8 cellular contexts compared by ENCODE assay signal in the genomic region with DNA sequence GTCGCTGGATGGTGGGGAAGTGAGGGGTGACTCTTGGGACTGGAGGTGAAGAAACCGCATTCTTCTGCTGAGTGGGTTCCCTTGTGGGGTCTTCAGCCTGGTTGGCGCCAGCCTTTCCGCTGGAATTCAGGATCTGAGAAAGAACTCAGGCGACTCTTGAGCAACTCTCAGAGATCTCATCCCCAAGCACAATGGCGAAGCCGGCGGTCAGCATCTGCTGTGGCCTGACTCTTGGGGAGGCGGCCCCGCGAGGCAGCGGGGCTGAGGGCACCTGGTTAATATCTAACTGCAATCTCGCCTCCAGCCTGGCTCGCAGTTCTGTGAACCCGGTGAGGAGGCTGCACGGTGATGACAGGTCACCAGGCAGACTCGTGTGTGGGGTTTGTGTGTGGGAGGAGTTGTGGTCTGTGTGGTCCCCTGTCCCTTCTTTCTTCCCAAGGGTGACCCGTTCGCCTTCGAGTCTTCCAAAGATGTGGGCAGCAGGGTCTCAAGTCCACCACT. TPM values are rescaled to one million over a fixed set of nuclear protein-coding genes. Genes with fewer than 3 reads are reported as not detected.
DNase-seq lines count a peak whose midpoint lies in the region; ATAC-seq, FAIRE-seq and TF ChIP-seq lines count a peak whose summit lies in the region.

No MANE protein-coding gene starts in this region.

- H3K36me3 ChIP-seq in pancreas, result no peaks in the 10 kb centered on the region

- FAIRE-seq in pancreas (lab: Jason Lieb, UNC), result no peak

- 1 to 2% methylated on average over 20 of the region's 20 CpGs for WGBS in pancreas, 2 donors

- H3K9me3 Mint-ChIP-seq in Calu3 (ENCODE audit: low read depth, unreplicated experiment), result peaks cover 10% of the 10 kb centered on the region

- no peaks in the 10 kb centered on the region for H3K4me1 Mint-ChIP-seq in Calu3 (ENCODE audit: low read depth, unreplicated experiment)

- peak; percentile 50 for DNase-seq in Calu3
- DNase-seq in NAMALWA (ENCODE audit: low spot score), result peak; percentile 25
- peak; percentile 30 for DNase-seq in activated naive CD4-positive, alpha-beta T cell treated with Interleukin-2 at 50 U/mL for 16 hours
- DNase-seq in Right ventricle myocardium superior, result peak; percentile 55
- peak; percentile 48 to 88 (median 63) for DNase-seq in pancreas
- DNase-seq in Kasumi-1 (lab: John Stamatoyannopoulos, UW), result no peak

- H3K27me3 ChIP-seq in pancreas, result no peaks in the 10 kb centered on the region

- H3K9me3 ChIP-seq in pancreas, result no peaks in the 10 kb centered on the region

- peaks cover 22% of the 10 kb centered on the region for H3K36me3 Mint-ChIP-seq in Calu3 (ENCODE audit: insufficient read depth, unreplicated experiment)

- BruUV-seq in Calu3 (replicated peaks; lab: Mats Ljungman, UMichigan), result no TSS peak

- intact Hi-C loops in Calu3 (cut with micrococcal nuclease; ENCODE audit: unreplicated experiment) (no loop called here), Right ventricle myocardium superior (cut with DNase I) (no loop called here), pancreas (cut with DNase I) (no loop called here)

- TF ChIP-seq CTCF in Calu3 (IDR thresholded peaks at IDR 0.05; ENCODE audit: unreplicated experiment) (no peak), pancreas (IDR thresholded peaks at IDR 0.05) (no peak)

- H3K4me3 Mint-ChIP-seq in Calu3 (ENCODE audit: low read depth, unreplicated experiment), result peak overlapping the region; percentile 95

- H3K4me3 ChIP-seq in pancreas, result peak overlapping the region; percentile 49 to 87 (median 72)

- no peaks in the 10 kb centered on the region for H3K27me3 Mint-ChIP-seq in Calu3 (ENCODE audit: unreplicated experiment)

- H3K27ac Mint-ChIP-seq in Calu3 (ENCODE audit: unreplicated experiment), result peak overlapping the region; percentile 90

- ATAC-seq in GM21447 (IDR thresholded peaks at IDR 0.05; ENCODE audit: unreplicated experiment) (peak; percentile 28), Right ventricle myocardium superior (ENCODE audit: poor library complexity) (peak; percentile 39), pancreas (peak; percentile 60 to 77 (median 62)), HG02623 (IDR thresholded peaks at IDR 0.05; ENCODE audit: unreplicated experiment) (no peak)

- H3K4me1 ChIP-seq in pancreas, result peaks cover 0 to 7% (median 0%) of the 10 kb centered on the region in 3 donors

- CTCF ChIA-PET in Calu3 (lab: Charles Lee), result no interaction called here

- H3K27ac ChIP-seq in pancreas, result peak overlapping the region; percentile 84 to 94 (median 92)

RNA-seq across cellular contexts. Expression of gene ZNF441, which starts 0.9 kb away (rescaled TPM):
- total RNA-seq in Calu3 (2022) (2.5 and 3.4 TPM in 2 replicates), Right ventricle myocardium superior (3.8 TPM), pancreas (1 to 10 TPM; 3.1 to 4.9 (median 3.9) TPM)
- polyA plus RNA-seq in pancreas, result 1 to 10 TPM; 2.5 to 6.9 TPM

RNA-seq across cellular contexts. Expression of gene ZNF823, which starts 28.9 kb away (rescaled TPM):
- total RNA-seq in Calu3 (2022) (7.4 and 7.9 TPM in 2 replicates), Right ventricle myocardium superior (2.6 TPM), pancreas (1 to 10 TPM; 2.5 to 4.7 (median 3.3) TPM)
- polyA plus RNA-seq in pancreas, result 1 to 10 TPM; 2.7 to 4.7 TPM

RNA-seq across cellular contexts. Expression of gene ZNF491, which starts 30.6 kb away (rescaled TPM):
- total RNA-seq in Calu3 (2022) (0.24 and 0.92 TPM in 2 replicates), Right ventricle myocardium superior (3.1 TPM), pancreas (1 to 10 TPM in 4 of 6 donors, under 1 TPM in 2; 0.95 to 3.3 (median 1.4) TPM)
- 1 to 10 TPM; 1.1 to 1.2 TPM for polyA plus RNA-seq in pancreas

RNA-seq across cellular contexts. Expression of gene ZNF440, which starts 46.4 kb away (rescaled TPM):
- total RNA-seq in Calu3 (2022), result 14.4 and 21.2 TPM in 2 replicates
- total RNA-seq in Right ventricle myocardium superior, result 4.5 TPM
- total RNA-seq in pancreas, result 1 to 10 TPM; 4.1 to 8.7 (median 6.7) TPM
- 1 to 10 TPM; 5.1 to 6.3 TPM for polyA plus RNA-seq in pancreas

Comparison
In these comparisons a context has a peak if more than half of its experiments do, and no peak if none do; other contexts are left out.
1. DNase-seq: peak in Calu3 (single experiment), NAMALWA (single experiment), activated naive CD4-positive, alpha-beta T cell treated with Interleukin-2 at 50 U/mL for 16 hours (single experiment), Right ventricle myocardium superior (single experiment) and pancreas (6 of 6); none in Kasumi-1 (0 of 2).